Comparison of ENCODE assay signal across 1 cellular context in genomic region chr5:78005021-78005785, GRCh38.
TF ChIP-seq lines count a peak whose summit lies in the region.

No MANE protein-coding gene starts in this region.

TF ChIP-seq in GM23338, 12 proteins besides CTCF, POLR2A, EP300 and RAD21 (continued from another document):
- TF ChIP-seq REST (IDR thresholded peaks at IDR 0.05; ENCODE audit: unreplicated experiment) = no peak
- no peak for TF ChIP-seq ZNF331 (CRISPR knock-in tag; IDR thresholded peaks at IDR 0.05; ENCODE audit: low read depth)
TF ChIP-seq in GM23338: peak in this region for 0.
